ENCODE assay signal across 12 cellular contexts in genomic region chr17:77483128-77483598, GRCh38.
"Had no signal": no experiment of that assay in that cellular context is flagged by ENCODE, and none has a peak within 500 bp of the region (broad histone marks: within the 10 kb centered on the region; RNA-seq: fewer than 3 reads in every experiment).

No MANE protein-coding gene starts in this region.

- H3K4me3 ChIP-seq: adrenal gland, prostate gland, spleen, thyroid gland had no signal

- H3K27me3 Mint-ChIP-seq: activated CD4-positive, alpha-beta memory T cell treated with anti-CD3 and anti-CD28 coated beads, Interleukin-2, amount 10 ng/mL, durations not matched to agents 7 days and 5 days had no signal

- H3K27me3 ChIP-seq: adrenal gland, spleen, thyroid gland had no signal

- H3K9me3 ChIP-seq: adrenal gland, prostate gland, spleen, thyroid gland had no signal

- ATAC-seq: sciatic nerve had no signal

- DNase-seq: activated CD4-positive, alpha-beta memory T cell treated with anti-CD3 and anti-CD28 coated beads, Interleukin-2, amount 10 ng/mL, durations not matched to agents 7 days and 5 days; activated CD4-positive, alpha-beta T cell treated with anti-CD3 and anti-CD28 coated beads for 1 hour; activated CD8-positive, alpha-beta memory T cell treated with anti-CD3 and anti-CD28 coated beads, Interleukin-2, amount 50 U/mL, for 4 hours; activated gamma-delta T cell treated with Interleukin-2 at 50 U/mL for 16 hours; adrenal gland; caudate nucleus; hippocampal formation; nephron progenitor cell; spleen; thyroid gland had no signal

- H3K9me3 Mint-ChIP-seq: activated CD4-positive, alpha-beta memory T cell treated with anti-CD3 and anti-CD28 coated beads, Interleukin-2, amount 10 ng/mL, durations not matched to agents 7 days and 5 days; nephron progenitor cell had no signal

- H3K27ac ChIP-seq: adrenal gland, prostate gland, thyroid gland had no signal

- H3K27ac Mint-ChIP-seq: activated CD4-positive, alpha-beta memory T cell treated with anti-CD3 and anti-CD28 coated beads, Interleukin-2, amount 10 ng/mL, durations not matched to agents 7 days and 5 days; nephron progenitor cell had no signal

- H3K4me3 Mint-ChIP-seq: activated CD4-positive, alpha-beta memory T cell treated with anti-CD3 and anti-CD28 coated beads, Interleukin-2, amount 10 ng/mL, durations not matched to agents 7 days and 5 days; nephron progenitor cell had no signal
